In the genomic region with DNA sequence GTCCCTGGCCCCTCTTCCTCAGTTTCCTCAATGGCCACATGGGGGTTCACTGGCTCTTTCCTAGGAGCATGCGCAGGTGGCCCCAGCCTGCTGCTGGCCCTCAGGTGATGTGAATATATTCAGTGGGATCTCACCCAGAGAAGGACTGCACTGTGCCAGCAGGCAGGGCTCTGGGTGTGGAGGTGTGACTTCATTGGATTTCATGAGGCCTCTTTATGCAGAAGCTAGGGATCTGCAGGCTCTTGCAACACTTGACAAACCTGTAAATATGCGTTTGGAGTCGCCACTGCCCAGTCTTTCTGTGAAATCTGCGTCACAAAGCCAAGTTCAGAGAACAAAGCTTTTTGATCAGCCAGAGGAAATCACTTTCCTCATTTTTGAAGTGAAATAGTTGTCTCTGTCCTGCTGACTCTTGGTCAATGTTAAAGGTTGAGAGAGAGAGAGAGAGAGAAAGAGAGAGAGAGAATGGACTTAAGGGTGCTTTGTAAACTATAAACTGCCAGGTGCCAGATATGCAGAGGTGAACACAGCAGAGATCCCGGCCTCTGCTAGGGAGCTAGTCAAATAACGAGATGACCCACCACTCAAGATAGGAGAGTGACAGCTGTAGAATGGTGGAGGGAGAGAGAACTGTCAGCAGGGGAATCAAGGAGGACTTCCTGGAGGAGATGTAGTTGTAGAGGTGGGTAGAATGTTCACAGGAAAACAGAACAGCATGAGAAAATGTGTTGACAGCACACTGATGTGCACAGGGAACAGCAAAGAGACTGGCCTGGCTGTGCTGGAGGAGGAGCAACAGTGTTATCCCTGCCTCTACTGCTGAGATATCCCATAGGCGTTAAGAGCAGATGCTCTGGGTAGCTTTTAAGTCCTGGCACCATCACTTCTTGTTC, we compare ENCODE assay signal across 30 cellular contexts.
DNase-seq lines count a peak whose midpoint lies in the region; ATAC-seq, FAIRE-seq and TF ChIP-seq lines count a peak whose summit lies in the region.
"Had no signal": no experiment of that assay in that cellular context is flagged by ENCODE, and none has a peak within 500 bp of the region (broad histone marks: within the 10 kb centered on the region; RNA-seq: fewer than 3 reads in every experiment).

No MANE protein-coding gene starts in this region.

- no peak for ATAC-seq in K562
- ATAC-seq in left lung, result peak; percentile 61
- no peak for ATAC-seq in sciatic nerve
- ATAC-seq in GM18858 (IDR thresholded peaks at IDR 0.05; ENCODE audit: unreplicated experiment), result no peak
- ATAC-seq: left colon had no signal

- DNase-seq in K562 (ENCODE audit: extremely low read depth in 1 of 4, low spot score in 3 of 4) (no peak), epithelial cell of esophagus (ENCODE audit: low read depth) (peak; percentile 58), left lung (no peak), sciatic nerve (ENCODE audit: low spot score) (peak; percentile 25), DMS79 treated with DMSO at 0.1 percent for 48 hours (lab: John Stamatoyannopoulos, UW) (no peak)
- no peak for DNase-seq in activated effector memory CD4-positive, alpha-beta T cell treated with Interleukin-2 at 50 U/mL for 16 hours
- DNase-seq in stimulated activated CD4-positive, alpha-beta T cell treated with anti-CD3 and anti-CD28 coated beads, Interleukin-2, amount 100 ng/mL, for 24 hours, result no peak
- DNase-seq: activated CD4-positive, alpha-beta memory T cell treated with anti-CD3 and anti-CD28 coated beads, Interleukin-2, amount 10 ng/mL, durations not matched to agents 7 days and 5 days; activated gamma-delta T cell; activated naive CD8-positive, alpha-beta T cell treated with anti-CD3 and anti-CD28 coated beads, Interleukin-2, amount 10 ng/mL, durations not matched to agents 7 days and 5 days; activated T-cell treated with anti-CD3 and anti-CD28 coated beads, Interleukin-2, amount 50 U/mL, for 24 hours; caudate nucleus; COR-L47; DMS53; left colon; mesendoderm; NCI-H1048; NCI-H1694; NCI-H446; NCI-H748 treated with DMSO at 0.1 percent for 48 hours; Peyer's patch; SIG-M5; stimulated activated CD4-positive, alpha-beta T cell treated with anti-CD3 and anti-CD28 coated beads, Interleukin-4, amount 100 ng/mL, for 4 hours; trophoblast cell had no signal

- no peak for TF ChIP-seq CTCF in K562 (IDR thresholded peaks at IDR 0.05 in 2 of 3, conservative IDR thresholded peaks at IDR 0.05 in 1 of 3; ENCODE audit: insufficient read depth in 2 of 3, low read depth in 1 of 3, low read length in 3 of 3)
- TF ChIP-seq CTCF in epithelial cell of esophagus (IDR thresholded peaks at IDR 0.05; ENCODE audit: insufficient read depth, low read depth, low read length, missing control alignments), result no peak
- no peak for TF ChIP-seq CTCF in left lung (IDR thresholded peaks at IDR 0.05)

- H3K27ac ChIP-seq in K562 (ENCODE audit: extremely low read depth, low read depth, low read length) (no peak overlapping the region), left lung (no peak overlapping the region)
- H3K27ac ChIP-seq: hepatocyte, neural progenitor cell, Peyer's patch had no signal

- FAIRE-seq in K562 (lab: Jason Lieb, UNC), result no peak
- FAIRE-seq: astrocyte, endometrium had no signal

- H3K4me1 ChIP-seq in K562 (replicated peaks in 1 of 2; ENCODE audit: control insufficient read depth in 2 of 2, insufficient read depth in 2 of 2, low read length in 2 of 2) (no peaks in the 10 kb centered on the region), left lung (no peaks in the 10 kb centered on the region)
- H3K4me1 ChIP-seq: neural progenitor cell had no signal

- H3K9me1 ChIP-seq in K562 (ENCODE audit: control insufficient read depth, insufficient read depth, low read length), result no peaks in the 10 kb centered on the region

- intact Hi-C loops in K562 (cut with micrococcal nuclease), result no loop called here
- intact Hi-C loops in left lung (cut with DNase I), result no loop called here
- intact Hi-C loops in sciatic nerve (cut with DNase I), result no loop called here

- H3K4me3 ChIP-seq in K562, result no peak overlapping the region
- H3K4me3 ChIP-seq in epithelial cell of esophagus (ENCODE audit: low read length), result no peak overlapping the region
- no peak overlapping the region for H3K4me3 ChIP-seq in left lung
- H3K4me3 ChIP-seq: BLaER1 treated with 17β-estradiol and CSF1 and Interleukin-3, amounts not matched to agents 10 nM and 100 nM; hepatocyte; neural progenitor cell; Peyer's patch had no signal

- no peak for TF ChIP-seq EP300 in K562 (IDR thresholded peaks at IDR 0.05; ENCODE audit: low read length)

- no peak for TF ChIP-seq POLR2A in K562 (conservative IDR thresholded peaks at IDR 0.05)

- BruUV-seq in K562 (replicated peaks; lab: Mats Ljungman, UMichigan), result no TSS peak

- no peaks in the 10 kb centered on the region for H4K20me1 ChIP-seq in K562 (replicated peaks; ENCODE audit: control insufficient read depth, insufficient read depth, low read length)
- H4K20me1 ChIP-seq: BLaER1 treated with 17β-estradiol and CSF1 and Interleukin-3, amounts not matched to agents 10 nM and 100 nM had no signal

- H3K4me2 ChIP-seq in K562 (ENCODE audit: insufficient read depth, low read length), result no peak overlapping the region
- H3K4me2 ChIP-seq: hepatocyte, neural progenitor cell had no signal

- in situ Hi-C loops in K562 (cut with MboI), result no loop called here

- no peak overlapping the region for H3K9ac ChIP-seq in K562 (ENCODE audit: insufficient read depth in 1 of 2, low read depth in 2 of 2, low read length in 2 of 2)
- H3K9ac ChIP-seq: BLaER1 treated with 17β-estradiol and CSF1 and Interleukin-3, amounts not matched to agents 10 nM and 100 nM; neural progenitor cell had no signal

- TF ChIP-seq RAD21 in K562 (CRISPR knock-in tag; conservative IDR thresholded peaks at IDR 0.05 in 1 of 2, IDR thresholded peaks at IDR 0.05 in 1 of 2), result no peak

- H3K27me3 ChIP-seq in K562 (ENCODE audit: control insufficient read depth in 2 of 2, insufficient read depth in 2 of 2, low read length in 2 of 2) (peaks cover 0 to 3% of the 10 kb centered on the region in 2 experiments; a peak in 1 of 5 replicates), left lung (no peaks in the 10 kb centered on the region)
- H3K27me3 ChIP-seq: BLaER1 treated with 17β-estradiol and CSF1 and Interleukin-3, amounts not matched to agents 10 nM and 100 nM; hepatocyte; neural progenitor cell; Peyer's patch had no signal

- no peaks in the 10 kb centered on the region for H3K36me3 ChIP-seq in K562 (ENCODE audit: control insufficient read depth, insufficient read depth, low read length)
- no peaks in the 10 kb centered on the region for H3K36me3 ChIP-seq in left lung
- H3K36me3 ChIP-seq: BLaER1 treated with 17β-estradiol and CSF1 and Interleukin-3, amounts not matched to agents 10 nM and 100 nM; neural progenitor cell; Peyer's patch had no signal

- H2AFZ ChIP-seq in K562 (ENCODE audit: low read depth, low read length), result no peak overlapping the region
- H2AFZ ChIP-seq: hepatocyte, neural progenitor cell had no signal

- H3K9me3 ChIP-seq in K562 (replicated peaks; ENCODE audit: control insufficient read depth, insufficient read depth, low read depth, low read length), result no peaks in the 10 kb centered on the region
- H3K9me3 ChIP-seq in left lung, result peaks cover 0 to 8% of the 10 kb centered on the region in 2 donors
- H3K9me3 ChIP-seq: Peyer's patch had no signal

- H3K79me2 ChIP-seq in K562 (ENCODE audit: control insufficient read depth, insufficient read depth, low read length), result no peaks in the 10 kb centered on the region
- H3K79me2 ChIP-seq: hepatocyte had no signal

- 0% methylated on average over 7 of the region's 7 CpGs for WGBS in K562 (ENCODE audit: insufficient coverage, low coverage, missing lambda C conversion rate)

- POLR2A ChIA-PET in K562 (lab: Yijun Ruan, JAX), result interaction anchor here (0.6 kb wide), 1 partner anchor 16 kb away, joined by 4 read pairs; no protein-coding TSS in a partner anchor

- CTCF ChIA-PET in K562 (lab: Yijun Ruan, JAX; ENCODE audit: low intra/inter-chr PET ratio), result no interaction called here

TF ChIP-seq in K562, 482 proteins besides CTCF, POLR2A, EP300 and RAD21:
- TF ChIP-seq NRF1 (conservative IDR thresholded peaks at IDR 0.05 in 1 of 2, IDR thresholded peaks at IDR 0.05 in 1 of 2) (peak; percentile 15 to 34; a peak in 2 of 4 replicates), ZFP36 (IDR thresholded peaks at IDR 0.05; ENCODE audit: low read depth, low read length, partially characterized antibody) (peak; percentile 18), PHB2 (IDR thresholded peaks at IDR 0.05; ENCODE audit: low read depth) (no peak), CEBPG (CRISPR knock-in tag; IDR thresholded peaks at IDR 0.05) (no peak), CEBPG (tag; conservative IDR thresholded peaks at IDR 0.05 in 1 of 2, IDR thresholded peaks at IDR 0.05 in 1 of 2) (no peak)

Comparison
In these comparisons a context has a peak if more than half of its experiments do, and no peak if none do; other contexts are left out.
1. DNase-seq: peak in epithelial cell of esophagus (single experiment) and sciatic nerve (single experiment); none in K562 (0 of 4), left lung (0 of 2), activated effector memory CD4-positive, alpha-beta T cell treated with Interleukin-2 at 50 U/mL for 16 hours (single experiment), DMS79 treated with DMSO at 0.1 percent for 48 hours (single experiment) and stimulated activated CD4-positive, alpha-beta T cell treated with anti-CD3 and anti-CD28 coated beads, Interleukin-2, amount 100 ng/mL, for 24 hours (0 of 2).